In the genomic region with DNA sequence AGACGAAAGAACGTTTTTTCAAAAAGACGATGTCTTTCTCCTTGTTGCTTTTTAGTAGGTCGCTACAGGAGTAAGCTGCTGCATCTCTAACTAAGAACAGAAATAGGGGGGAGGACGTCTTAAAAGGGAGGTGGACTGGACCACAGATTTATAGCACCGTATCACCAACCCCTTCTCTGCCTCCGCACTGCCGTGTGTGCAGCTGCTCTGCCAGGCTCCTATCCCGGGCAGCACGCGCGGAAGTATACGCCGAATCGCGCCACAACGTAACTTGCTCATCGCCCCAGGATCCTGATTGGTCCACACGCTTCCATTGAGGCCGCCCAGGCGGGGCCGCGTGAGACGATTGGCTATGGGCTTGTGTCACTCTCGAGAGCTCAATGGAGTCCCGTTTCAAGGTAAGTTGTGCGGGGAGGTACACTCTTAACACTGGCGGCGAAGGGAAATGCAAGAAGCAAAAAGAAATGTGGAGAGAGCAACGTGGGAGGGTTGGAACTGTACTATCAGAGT, we compare ENCODE assay signal across 8 cellular contexts. TPM values are rescaled to one million over a fixed set of nuclear protein-coding genes. Genes with fewer than 3 reads are reported as not detected.
DNase-seq lines count a peak whose midpoint lies in the region; ATAC-seq lines count a peak whose summit lies in the region.

ELAVL2 (minus strand) TSS at position 121 of the 510 bp plus-strand sequence. CDS start 64,006 bp downstream, outside the sequence.

- peaks cover 0 to 1% of the 10 kb centered on the region in 2 donors for H3K9me3 Mint-ChIP-seq in activated T-cell treated with anti-CD3 and anti-CD28 coated beads, Interleukin-2, amount 50 U/mL, for 72 hours

- H3K4me1 ChIP-seq in muscle layer of duodenum (ENCODE audit: control insufficient read depth in 1 of 2, insufficient read depth in 2 of 2, low read length in 2 of 2) (peaks cover 0 to 34% of the 10 kb centered on the region in 2 donors), subcutaneous abdominal adipose tissue (ENCODE audit: control insufficient read depth in 5 of 5, insufficient read depth in 5 of 5, low read length in 5 of 5) (peaks cover 0 to 32% (median 26%) of the 10 kb centered on the region in 5 donors)

- no peak within 1 kb of the TSS for H3K27ac Mint-ChIP-seq in activated T-cell treated with anti-CD3 and anti-CD28 coated beads, Interleukin-2, amount 50 U/mL, for 72 hours

- DNase-seq in G401 (ENCODE audit: low spot score) (peak; percentile 99), NCI-H2081 treated with DMSO at 0.1 percent for 48 hours (lab: John Stamatoyannopoulos, UW) (peak; percentile 69), fibroblast of the conjunctiva (ENCODE audit: low read depth) (peak; percentile 75)
- DNase-seq in activated T-cell treated with anti-CD3 and anti-CD28 coated beads, Interleukin-2, amount 50 U/mL, for 72 hours = peak; percentile 35 to 42

- H3K27ac ChIP-seq in muscle layer of duodenum (ENCODE audit: low read length) (no peak within 1 kb of the TSS), subcutaneous abdominal adipose tissue (ENCODE audit: low read depth, low read length) (no peak within 1 kb of the TSS)

- H3K4me3 Mint-ChIP-seq in activated T-cell treated with anti-CD3 and anti-CD28 coated beads, Interleukin-2, amount 50 U/mL, for 72 hours = no peak within 1 kb of the TSS

- in situ Hi-C loops in G401 (cut with HindIII; ENCODE audit: low sequenced_read_pairs) = no loop called here

- no peaks in the 10 kb centered on the region for H3K36me3 ChIP-seq in muscle layer of duodenum (ENCODE audit: control insufficient read depth in 1 of 2, insufficient read depth in 2 of 2, low read length in 2 of 2)
- no peaks in the 10 kb centered on the region for H3K36me3 ChIP-seq in subcutaneous abdominal adipose tissue (ENCODE audit: control insufficient read depth in 5 of 5, insufficient read depth in 5 of 5, low read length in 5 of 5)

- H3K9me3 ChIP-seq in muscle layer of duodenum (ENCODE audit: control insufficient read depth in 1 of 2, low read length in 2 of 2) (peaks cover 0 to 8% of the 10 kb centered on the region in 2 donors), subcutaneous abdominal adipose tissue (ENCODE audit: control insufficient read depth in 5 of 5, low read length in 5 of 5) (peaks cover 0 to 3% (median 0%) of the 10 kb centered on the region in 5 donors)

- peak within 1 kb of the TSS in 1 of 5 donors; percentile 24 for H3K9ac ChIP-seq in subcutaneous abdominal adipose tissue (ENCODE audit: low read length in 5 of 5)

- H3K27me3 ChIP-seq in muscle layer of duodenum (ENCODE audit: low read depth, low read length) (peaks cover 37% of the 10 kb centered on the region), subcutaneous abdominal adipose tissue (ENCODE audit: control insufficient read depth in 5 of 5, insufficient read depth in 4 of 5, low read length in 5 of 5) (peaks cover 48 to 79% (median 64%) of the 10 kb centered on the region in 5 donors)

- peaks cover 0 to 10% of the 10 kb centered on the region in 2 donors for H3K36me3 Mint-ChIP-seq in activated T-cell treated with anti-CD3 and anti-CD28 coated beads, Interleukin-2, amount 50 U/mL, for 72 hours (ENCODE audit: insufficient read depth in 2 of 2)

- peak within 1 kb of the TSS; percentile 62 to 69 for H3K4me3 ChIP-seq in muscle layer of duodenum (ENCODE audit: low read depth in 1 of 2, low read length in 2 of 2)
- peak within 1 kb of the TSS; percentile 38 to 68 (median 58) for H3K4me3 ChIP-seq in subcutaneous abdominal adipose tissue (ENCODE audit: low read depth in 1 of 5, low read length in 5 of 5)

- H3K4me1 Mint-ChIP-seq in activated T-cell treated with anti-CD3 and anti-CD28 coated beads, Interleukin-2, amount 50 U/mL, for 72 hours (ENCODE audit: low read depth) = no peaks in the 10 kb centered on the region

- H3K27me3 Mint-ChIP-seq in activated T-cell treated with anti-CD3 and anti-CD28 coated beads, Interleukin-2, amount 50 U/mL, for 72 hours (ENCODE audit: low read depth) = peaks cover 20% of the 10 kb centered on the region

- peak; percentile 76 for ATAC-seq in activated T-cell treated with anti-CD3 and anti-CD28 coated beads, Interleukin-2, amount 50 U/mL, for 72 hours (replicated peaks in 1 of 2)
- ATAC-seq in HG02642 (IDR thresholded peaks at IDR 0.05; ENCODE audit: poor library complexity, unreplicated experiment) (no peak), HG02763 (IDR thresholded peaks at IDR 0.05; ENCODE audit: unreplicated experiment) (no peak)

RNA-seq across cellular contexts. Expression of gene ELAVL2, which starts in this region (rescaled TPM):
- total RNA-seq in G401 (2014; rRNA removed; shearing (Covaris generic)) = not detected in 2 replicates
- not detected for total RNA-seq in activated T-cell treated with anti-CD3 and anti-CD28 coated beads, Interleukin-2, amount 50 U/mL, for 72 hours

Comparison
In these comparisons a context has a peak if more than half of its experiments do, and no peak if none do; other contexts are left out.
1. Peak in DNase-seq in G401; RNA of the gene not detected or under 1 TPM.
2. Peak in DNase-seq and ATAC-seq in activated T-cell treated with anti-CD3 and anti-CD28 coated beads, Interleukin-2, amount 50 U/mL, for 72 hours; RNA of the gene not detected or under 1 TPM.
3. DNase-seq: peak in every context shown above with its lines; median percentile 99 in G401; 75 in fibroblast of the conjunctiva; 69 in NCI-H2081 treated with DMSO at 0.1 percent for 48 hours; 38 in activated T-cell treated with anti-CD3 and anti-CD28 coated beads, Interleukin-2, amount 50 U/mL, for 72 hours.